In the genomic region with DNA sequence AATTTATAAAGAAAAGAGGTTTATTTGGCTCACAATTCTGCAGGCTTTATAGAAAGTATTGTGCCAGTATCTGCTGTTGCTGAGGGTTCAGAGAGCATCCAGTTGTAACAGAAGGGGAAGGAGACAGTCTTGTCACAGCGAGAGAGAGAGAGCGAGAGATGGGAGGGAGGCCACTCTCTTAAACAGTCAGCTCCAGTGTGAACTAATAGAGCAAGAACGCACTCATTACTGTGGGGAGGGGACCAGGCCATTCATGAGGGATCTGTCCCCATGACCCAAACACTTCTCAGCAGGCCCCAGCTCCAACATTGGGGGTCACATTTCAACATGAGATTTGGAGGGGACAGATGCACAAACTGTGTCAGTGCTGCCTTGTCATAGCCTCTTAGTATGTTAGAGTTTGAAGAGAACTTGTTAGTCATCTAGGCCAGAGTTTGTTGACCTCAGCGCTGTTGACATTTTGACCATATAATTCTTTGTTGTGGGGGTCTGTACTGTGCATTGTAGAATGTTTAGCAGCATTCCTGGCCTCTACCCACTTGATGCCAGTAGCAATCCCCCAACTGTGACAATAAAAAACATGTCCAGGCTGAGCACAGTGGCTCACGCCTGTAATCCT, we compare ENCODE assay signal across 14 cellular contexts.
"Had no signal": no experiment of that assay in that cellular context is flagged by ENCODE, and none has a peak within 500 bp of the region (broad histone marks: within the 10 kb centered on the region; RNA-seq: fewer than 3 reads in every experiment).

No MANE protein-coding gene starts in this region.

- H3K4me1 Mint-ChIP-seq: memory B cell had no signal

- H3K4me3 ChIP-seq: gastrocnemius medialis, neural progenitor cell had no signal

- H3K9ac ChIP-seq: neural progenitor cell had no signal

- H3K4me3 Mint-ChIP-seq: activated naive CD8-positive, alpha-beta T cell; memory B cell; neural progenitor cell had no signal

- ATAC-seq: gastrocnemius medialis had no signal

- H3K27ac ChIP-seq: neural progenitor cell had no signal

- H3K4me1 ChIP-seq: neural progenitor cell had no signal

- H3K27ac Mint-ChIP-seq: activated naive CD8-positive, alpha-beta T cell; memory B cell had no signal

- H3K9me3 ChIP-seq: gastrocnemius medialis had no signal

- H3K36me3 ChIP-seq: gastrocnemius medialis, neural progenitor cell had no signal

- H3K9me3 Mint-ChIP-seq: memory B cell, neural progenitor cell had no signal

- H3K27me3 ChIP-seq: gastrocnemius medialis, neural progenitor cell had no signal

- H3K27me3 Mint-ChIP-seq: activated naive CD8-positive, alpha-beta T cell; memory B cell had no signal

- DNase-seq: activated naive CD4-positive, alpha-beta T cell; activated T-cell treated with anti-CD3 and anti-CD28 coated beads, Interleukin-2, amount 50 U/mL, for 1 hour; central memory CD4-positive, alpha-beta T cell; effector memory CD4-positive, alpha-beta T cell; gastrocnemius medialis; head of caudate nucleus; left cardiac atrium; retina; stimulated activated CD4-positive, alpha-beta T cell treated with anti-CD3 and anti-CD28 coated beads, Interleukin-4, amount 100 ng/mL, for 24 hours; stimulated activated naive CD4-positive, alpha-beta T cell treated with Interleukin-2 at 50 U/mL for 16 hours; T-helper 1 cell had no signal
